ENCODE assay signal across 1 cellular context in genomic region chr20:47664068-47664437, GRCh38.
TF ChIP-seq lines count a peak whose summit lies in the region.

No MANE protein-coding gene starts in this region.

TF ChIP-seq in HepG2, 621 proteins besides CTCF, POLR2A, EP300 and RAD21 (continued from another document and continues in another):
- TF ChIP-seq TSC22D2 (CRISPR knock-in tag; IDR thresholded peaks at IDR 0.05; ENCODE audit: borderline replicate concordance) = no peak
- TF ChIP-seq HMGA1 (CRISPR knock-in tag; conservative IDR thresholded peaks at IDR 0.05) = no peak
- TF ChIP-seq TEF (CRISPR knock-in tag; IDR thresholded peaks at IDR 0.05) = no peak
- TF ChIP-seq, protein P1, sequence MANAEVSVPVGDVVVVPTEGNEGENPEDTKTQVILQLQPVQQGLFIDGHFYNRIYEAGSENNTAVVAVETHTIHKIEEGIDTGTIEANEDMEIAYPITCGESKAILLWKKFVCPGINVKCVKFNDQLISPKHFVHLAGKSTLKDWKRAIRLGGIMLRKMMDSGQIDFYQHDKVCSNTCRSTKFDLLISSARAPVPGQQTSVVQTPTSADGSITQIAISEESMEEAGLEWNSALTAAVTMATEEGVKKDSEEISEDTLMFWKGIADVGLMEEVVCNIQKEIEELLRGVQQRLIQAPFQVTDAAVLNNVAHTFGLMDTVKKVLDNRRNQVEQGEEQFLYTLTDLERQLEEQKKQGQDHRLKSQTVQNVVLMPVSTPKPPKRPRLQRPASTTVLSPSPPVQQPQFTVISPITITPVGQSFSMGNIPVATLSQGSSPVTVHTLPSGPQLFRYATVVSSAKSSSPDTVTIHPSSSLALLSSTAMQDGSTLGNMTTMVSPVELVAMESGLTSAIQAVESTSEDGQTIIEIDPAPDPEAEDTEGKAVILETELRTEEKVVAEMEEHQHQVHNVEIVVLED (CRISPR knock-in tag; IDR thresholded peaks at IDR 0.05; ENCODE audit: borderline replicate concordance) = 0 out of 2 replicates have a peak, but pooled peaks have one; percentile 16
- TF ChIP-seq ZNF468 (CRISPR knock-in tag; IDR thresholded peaks at IDR 0.05) = no peak
- no peak for TF ChIP-seq ZNF614 (CRISPR knock-in tag; IDR thresholded peaks at IDR 0.05; ENCODE audit: borderline replicate concordance)
- TF ChIP-seq POGK (CRISPR knock-in tag; conservative IDR thresholded peaks at IDR 0.05) = no peak
- no peak for TF ChIP-seq ZNF446 (CRISPR knock-in tag; IDR thresholded peaks at IDR 0.05)
- 0 out of 2 replicates have a peak, but pooled peaks have one; percentile 24 for TF ChIP-seq GTF3A (CRISPR knock-in tag; conservative IDR thresholded peaks at IDR 0.05)
- 0 out of 2 replicates have a peak, but pooled peaks have one; percentile 2 for TF ChIP-seq ZNF580 (CRISPR knock-in tag; IDR thresholded peaks at IDR 0.05; ENCODE audit: borderline replicate concordance, low read depth)
- TF ChIP-seq SALL1 (CRISPR knock-in tag; IDR thresholded peaks at IDR 0.05) = peak; percentile 9
- no peak for TF ChIP-seq ZC3H4 (CRISPR knock-in tag; IDR thresholded peaks at IDR 0.05; ENCODE audit: borderline replicate concordance)
- TF ChIP-seq PHF8 (CRISPR knock-in tag; IDR thresholded peaks at IDR 0.05) = no peak
- no peak for TF ChIP-seq ZBTB44 (CRISPR knock-in tag; IDR thresholded peaks at IDR 0.05)
- TF ChIP-seq DBP (CRISPR knock-in tag; IDR thresholded peaks at IDR 0.05; ENCODE audit: not compliant biosample characterization) = no peak
- no peak for TF ChIP-seq SP1 (IDR thresholded peaks at IDR 0.05)
- no peak for TF ChIP-seq SP1 (CRISPR knock-in tag; IDR thresholded peaks at IDR 0.05)
- TF ChIP-seq ZNF841 (CRISPR knock-in tag; IDR thresholded peaks at IDR 0.05; ENCODE audit: borderline replicate concordance) = no peak
- TF ChIP-seq, protein P2, sequence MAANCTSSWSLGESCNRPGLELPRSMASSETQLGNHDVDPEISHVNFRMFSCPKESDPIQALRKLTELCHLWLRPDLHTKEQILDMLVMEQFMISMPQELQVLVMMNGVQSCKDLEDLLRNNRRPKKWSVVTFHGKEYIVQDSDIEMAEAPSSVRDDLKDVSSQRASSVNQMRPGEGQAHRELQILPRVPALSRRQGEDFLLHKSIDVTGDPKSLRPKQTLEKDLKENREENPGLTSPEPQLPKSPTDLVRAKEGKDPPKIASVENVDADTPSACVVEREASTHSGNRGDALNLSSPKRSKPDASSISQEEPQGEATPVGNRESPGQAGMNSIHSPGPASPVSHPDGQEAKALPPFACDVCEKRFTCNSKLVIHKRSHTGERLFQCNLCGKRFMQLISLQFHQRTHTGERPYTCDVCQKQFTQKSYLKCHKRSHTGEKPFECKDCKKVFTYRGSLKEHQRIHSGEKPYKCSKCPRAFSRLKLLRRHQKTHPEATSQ (CRISPR knock-in tag; IDR thresholded peaks at IDR 0.05; ENCODE audit: borderline replicate concordance) = no peak
- no peak for TF ChIP-seq ZNF629 (CRISPR knock-in tag; conservative IDR thresholded peaks at IDR 0.05)
- no peak for TF ChIP-seq THAP7 (CRISPR knock-in tag; IDR thresholded peaks at IDR 0.05)
- TF ChIP-seq RELA (CRISPR knock-in tag; IDR thresholded peaks at IDR 0.05) = no peak
- no peak for TF ChIP-seq ZNF788 (CRISPR knock-in tag; IDR thresholded peaks at IDR 0.05; ENCODE audit: borderline replicate concordance)
- no peak for TF ChIP-seq ZNF83 (CRISPR knock-in tag; IDR thresholded peaks at IDR 0.05; ENCODE audit: borderline replicate concordance)
- no peak for TF ChIP-seq ZNF292 (CRISPR knock-in tag; IDR thresholded peaks at IDR 0.05; ENCODE audit: borderline replicate concordance, low read depth)
- peak; percentile 56; the same call in 1 of the 2 replicates for TF ChIP-seq SPEN (CRISPR knock-in tag; IDR thresholded peaks at IDR 0.05; ENCODE audit: low read depth)
- no peak for TF ChIP-seq KLF6 (CRISPR knock-in tag; IDR thresholded peaks at IDR 0.05)
- TF ChIP-seq KLF9 (CRISPR knock-in tag; IDR thresholded peaks at IDR 0.05; ENCODE audit: low read depth) = no peak
- no peak for TF ChIP-seq ATF1 (CRISPR knock-in tag; IDR thresholded peaks at IDR 0.05)
- TF ChIP-seq SETDB1 (CRISPR knock-in tag; IDR thresholded peaks at IDR 0.05; ENCODE audit: borderline replicate concordance) = no peak
- TF ChIP-seq E2F5 (CRISPR knock-in tag; conservative IDR thresholded peaks at IDR 0.05) = no peak
- TF ChIP-seq RERE (CRISPR knock-in tag; IDR thresholded peaks at IDR 0.05; ENCODE audit: low read depth) = no peak
- TF ChIP-seq TEAD2 (CRISPR knock-in tag; IDR thresholded peaks at IDR 0.05) = no peak
- no peak for TF ChIP-seq ZNF720 (CRISPR knock-in tag; IDR thresholded peaks at IDR 0.05)
- TF ChIP-seq ZNF263 (CRISPR knock-in tag; IDR thresholded peaks at IDR 0.05) = no peak
- no peak for TF ChIP-seq U2AF1 (optimal IDR thresholded peaks at IDR 0.05; ENCODE audit: low read depth, low read length)
- TF ChIP-seq, protein P3, sequence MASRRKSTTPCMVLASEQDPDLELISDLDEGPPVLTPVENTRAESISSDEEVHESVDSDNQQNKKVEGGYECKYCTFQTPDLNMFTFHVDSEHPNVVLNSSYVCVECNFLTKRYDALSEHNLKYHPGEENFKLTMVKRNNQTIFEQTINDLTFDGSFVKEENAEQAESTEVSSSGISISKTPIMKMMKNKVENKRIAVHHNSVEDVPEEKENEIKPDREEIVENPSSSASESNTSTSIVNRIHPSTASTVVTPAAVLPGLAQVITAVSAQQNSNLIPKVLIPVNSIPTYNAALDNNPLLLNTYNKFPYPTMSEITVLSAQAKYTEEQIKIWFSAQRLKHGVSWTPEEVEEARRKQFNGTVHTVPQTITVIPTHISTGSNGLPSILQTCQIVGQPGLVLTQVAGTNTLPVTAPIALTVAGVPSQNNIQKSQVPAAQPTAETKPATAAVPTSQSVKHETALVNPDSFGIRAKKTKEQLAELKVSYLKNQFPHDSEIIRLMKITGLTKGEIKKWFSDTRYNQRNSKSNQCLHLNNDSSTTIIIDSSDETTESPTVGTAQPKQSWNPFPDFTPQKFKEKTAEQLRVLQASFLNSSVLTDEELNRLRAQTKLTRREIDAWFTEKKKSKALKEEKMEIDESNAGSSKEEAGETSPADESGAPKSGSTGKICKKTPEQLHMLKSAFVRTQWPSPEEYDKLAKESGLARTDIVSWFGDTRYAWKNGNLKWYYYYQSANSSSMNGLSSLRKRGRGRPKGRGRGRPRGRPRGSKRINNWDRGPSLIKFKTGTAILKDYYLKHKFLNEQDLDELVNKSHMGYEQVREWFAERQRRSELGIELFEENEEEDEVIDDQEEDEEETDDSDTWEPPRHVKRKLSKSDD (CRISPR knock-in tag; IDR thresholded peaks at IDR 0.05; ENCODE audit: low read depth) = no peak
- 0 out of 2 replicates have a peak, but pooled peaks have one; percentile 9 for TF ChIP-seq BCL3 (CRISPR knock-in tag; IDR thresholded peaks at IDR 0.05)
- TF ChIP-seq ZNF282 (IDR thresholded peaks at IDR 0.05; ENCODE audit: partially characterized antibody) = no peak
- no peak for TF ChIP-seq BCL6 (CRISPR knock-in tag; IDR thresholded peaks at IDR 0.05)
- no peak for TF ChIP-seq ZNF749 (CRISPR knock-in tag; IDR thresholded peaks at IDR 0.05; ENCODE audit: borderline replicate concordance)
